20 cellular contexts compared by ENCODE assay signal in the genomic region with DNA sequence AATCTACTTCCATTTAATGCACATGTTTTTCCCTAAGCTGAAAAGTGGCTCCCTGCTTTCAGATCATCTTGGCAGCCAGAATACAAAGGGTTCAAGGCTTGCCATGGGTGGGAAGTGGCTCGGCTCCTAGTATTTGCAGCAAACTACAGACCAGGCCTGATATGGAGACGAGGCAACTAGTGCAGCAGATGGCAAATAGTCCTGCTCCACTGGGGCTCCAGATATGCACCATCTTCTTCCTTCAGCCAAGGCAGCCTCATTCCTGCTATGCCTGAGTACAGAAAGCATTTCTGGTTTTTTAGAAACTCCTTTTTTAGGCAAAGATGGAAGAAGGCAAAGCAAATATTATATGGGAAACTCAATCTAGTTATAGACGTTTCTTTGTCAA.
"Had no signal": no experiment of that assay in that cellular context is flagged by ENCODE, and none has a peak within 500 bp of the region (broad histone marks: within the 10 kb centered on the region; RNA-seq: fewer than 3 reads in every experiment).

No MANE protein-coding gene starts in this region.

- H3K9me3 Mint-ChIP-seq: dendritic cell treated with granulocyte-macrophage colony-stimulating factor and Interleukin-4, amounts not matched to agents 40 ng/mL and 50 ng/mL, for 4 days; naive thymus-derived CD8-positive, alpha-beta T cell; neural crest cell; stimulated activated memory B cell treated with anti-CD40 and anti-IgM and Interleukin-4, amounts not matched to agents 10 μg/mL and 1 μg/mL and 100 μg/mL, for 72 hours; stimulated activated naive CD8-positive, alpha-beta T cell treated with anti-CD3 and anti-CD28 coated beads, Interleukin-15, amount 100 ng/mL, for 72 hours had no signal

- H3K27me3 Mint-ChIP-seq: dendritic cell treated with granulocyte-macrophage colony-stimulating factor and Interleukin-4, amounts not matched to agents 40 ng/mL and 50 ng/mL, for 4 days; stimulated activated memory B cell treated with anti-CD40 and anti-IgM and Interleukin-4, amounts not matched to agents 10 μg/mL and 1 μg/mL and 100 μg/mL, for 72 hours; stimulated activated naive CD8-positive, alpha-beta T cell treated with anti-CD3 and anti-CD28 coated beads, Interleukin-15, amount 100 ng/mL, for 72 hours had no signal

- ATAC-seq: heart left ventricle; left lobe of liver; mucosa of descending colon; naive thymus-derived CD8-positive, alpha-beta T cell; sciatic nerve; stimulated activated memory B cell treated with anti-CD40 and anti-IgM and Interleukin-4, amounts not matched to agents 10 μg/mL and 1 μg/mL and 100 μg/mL, for 72 hours; stimulated activated naive CD8-positive, alpha-beta T cell treated with anti-CD3 and anti-CD28 coated beads, Interleukin-15, amount 100 ng/mL, for 72 hours had no signal

- H3K4me3 ChIP-seq: heart left ventricle, mucosa of descending colon, spleen, thoracic aorta, transverse colon had no signal

- H3K9me3 ChIP-seq: heart left ventricle, mucosa of descending colon, spleen, thoracic aorta, transverse colon had no signal

- H3K36me3 ChIP-seq: thoracic aorta, transverse colon had no signal

- H3K27me3 ChIP-seq: heart left ventricle, spleen, transverse colon had no signal

- DNase-seq: foreskin melanocyte; heart left ventricle; hypothalamus; islet precursor cell; mammary epithelial cell; mucosa of descending colon; naive thymus-derived CD8-positive, alpha-beta T cell; posterior cingulate gyrus; spleen; stimulated activated CD4-positive, alpha-beta T cell treated with anti-CD3 and anti-CD28 coated beads, Interleukin-15, amount 100 ng/mL, for 24 hours; stimulated activated CD4-positive, alpha-beta T cell treated with anti-CD3 and anti-CD28 coated beads, Interleukin-1b, Interleukin-23, amount 100 ng/mL, for 48 hours; stimulated activated CD4-positive, alpha-beta T cell treated with anti-CD3 and anti-CD28 coated beads, Interleukin-4, amount 100 ng/mL, for 24 hours; stimulated activated naive CD8-positive, alpha-beta T cell treated with anti-CD3 and anti-CD28 coated beads, Interleukin-15, amount 100 ng/mL, for 72 hours; transverse colon had no signal

- H3K27ac Mint-ChIP-seq: dendritic cell treated with granulocyte-macrophage colony-stimulating factor and Interleukin-4, amounts not matched to agents 40 ng/mL and 50 ng/mL, for 4 days; stimulated activated memory B cell treated with anti-CD40 and anti-IgM and Interleukin-4, amounts not matched to agents 10 μg/mL and 1 μg/mL and 100 μg/mL, for 72 hours had no signal

- H3K4me3 Mint-ChIP-seq: dendritic cell treated with granulocyte-macrophage colony-stimulating factor and Interleukin-4, amounts not matched to agents 40 ng/mL and 50 ng/mL, for 4 days; naive thymus-derived CD8-positive, alpha-beta T cell; neural crest cell; stimulated activated memory B cell treated with anti-CD40 and anti-IgM and Interleukin-4, amounts not matched to agents 10 μg/mL and 1 μg/mL and 100 μg/mL, for 72 hours; stimulated activated naive CD8-positive, alpha-beta T cell treated with anti-CD3 and anti-CD28 coated beads, Interleukin-15, amount 100 ng/mL, for 72 hours had no signal

- H3K27ac ChIP-seq: heart left ventricle, spleen, thoracic aorta, transverse colon had no signal
